In the genomic region with DNA sequence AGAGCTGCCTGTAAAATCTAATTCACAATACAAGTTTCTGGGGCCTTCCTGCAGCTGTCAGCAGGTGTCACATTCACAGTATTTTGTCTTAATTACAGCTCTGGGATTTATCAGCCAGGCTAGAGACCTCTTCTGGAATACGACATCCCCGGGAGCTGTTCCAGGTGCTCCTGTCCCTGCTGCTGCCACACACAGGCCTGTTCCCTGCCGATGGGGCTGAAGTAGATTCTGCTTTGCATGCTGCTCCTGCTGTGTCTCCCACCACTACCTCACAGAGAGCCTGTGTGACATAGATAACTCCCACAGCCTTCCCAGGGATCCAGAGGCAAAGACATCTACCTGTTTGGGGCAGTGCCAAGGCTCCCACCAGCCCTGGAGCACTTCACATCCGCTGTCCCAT, we compare ENCODE assay signal across 16 cellular contexts. TPM values are rescaled to one million over a fixed set of nuclear protein-coding genes. Genes with fewer than 3 reads are reported as not detected.
DNase-seq lines count a peak whose midpoint lies in the region; ATAC-seq and TF ChIP-seq lines count a peak whose summit lies in the region.
"Had no signal": no experiment of that assay in that cellular context is flagged by ENCODE, and none has a peak within 500 bp of the region (broad histone marks: within the 10 kb centered on the region; RNA-seq: fewer than 3 reads in every experiment).

No MANE protein-coding gene starts in this region.

- no peaks in the 10 kb centered on the region for H3F3A ChIP-seq in GM23338 (replicated peaks; ENCODE audit: low read depth)

- peak; percentile 58 for ATAC-seq in GM23338

- H4K20me1 ChIP-seq in GM23338 (replicated peaks; ENCODE audit: insufficient read depth) = no peaks in the 10 kb centered on the region
- no peaks in the 10 kb centered on the region for H4K20me1 ChIP-seq in hepatocyte (ENCODE audit: insufficient read depth, poor library complexity, severe bottlenecking)

- H3K4me2 ChIP-seq in GM23338 (no peak overlapping the region), hepatocyte (no peak overlapping the region)

- H3K27ac Mint-ChIP-seq in GM23338 (no peak overlapping the region), type B pancreatic cell (no peak overlapping the region)
- H3K27ac Mint-ChIP-seq: activated CD4-positive, alpha-beta memory T cell treated with anti-CD3 and anti-CD28 coated beads, Interleukin-2, amount 10 ng/mL, durations not matched to agents 7 days and 5 days; IgD-negative memory B cell; stimulated activated memory B cell treated with anti-CD40 and anti-IgM and Interleukin-4, amounts not matched to agents 10 μg/mL and 1 μg/mL and 100 μg/mL, for 72 hours had no signal

- H3K9me3 Mint-ChIP-seq in GM23338 = no peaks in the 10 kb centered on the region
- H3K9me3 Mint-ChIP-seq in type B pancreatic cell = no peaks in the 10 kb centered on the region
- H3K9me3 Mint-ChIP-seq: activated CD4-positive, alpha-beta memory T cell treated with anti-CD3 and anti-CD28 coated beads, Interleukin-2, amount 10 ng/mL, durations not matched to agents 7 days and 5 days; IgD-negative memory B cell; neural crest cell; stimulated activated memory B cell treated with anti-CD40 and anti-IgM and Interleukin-4, amounts not matched to agents 10 μg/mL and 1 μg/mL and 100 μg/mL, for 72 hours had no signal

- DNase-seq in GM23338 (ENCODE audit: low spot score) (no peak), NCI-H1105 (lab: John Stamatoyannopoulos, UW) (peak; percentile 35), NCI-H524 treated with DMSO at 0.1 percent for 48 hours (lab: John Stamatoyannopoulos, UW) (peak; percentile 45), left ventricle myocardium inferior (peak; percentile 48), NCI-H2029 (lab: John Stamatoyannopoulos, UW) (no peak), type B pancreatic cell (ENCODE audit: extremely low spot score, unreplicated experiment) (no peak), hepatocyte (ENCODE audit: low spot score) (no peak)
- DNase-seq: activated CD4-positive, alpha-beta memory T cell treated with anti-CD3 and anti-CD28 coated beads, Interleukin-2, amount 10 ng/mL, durations not matched to agents 7 days and 5 days; glutamatergic neuron; islet precursor cell; mesendoderm had no signal

- no peak overlapping the region for H3K27ac ChIP-seq in GM23338 (ENCODE audit: low read depth)
- H3K27ac ChIP-seq in left ventricle myocardium inferior (replicated peaks) = peak overlapping the region; percentile 13
- H3K27ac ChIP-seq in hepatocyte = no peak overlapping the region
- H3K27ac ChIP-seq: tibial nerve, VCaP had no signal

- H3K4me1 Mint-ChIP-seq in GM23338 (peaks cover 5% of the 10 kb centered on the region; the same call in 2 of the 3 replicates), type B pancreatic cell (ENCODE audit: unreplicated experiment) (peaks cover 16% of the 10 kb centered on the region)

- H3K79me2 ChIP-seq in GM23338 (replicated peaks; ENCODE audit: insufficient read depth) = no peaks in the 10 kb centered on the region
- no peaks in the 10 kb centered on the region for H3K79me2 ChIP-seq in hepatocyte

- intact Hi-C loops in left ventricle myocardium inferior (cut with micrococcal nuclease) = no loop called here

- H2AFZ ChIP-seq in GM23338 = no peak overlapping the region
- H2AFZ ChIP-seq in hepatocyte = no peak overlapping the region

- H3K36me3 Mint-ChIP-seq in GM23338 (ENCODE audit: low read depth) = no peaks in the 10 kb centered on the region
- H3K36me3 Mint-ChIP-seq in type B pancreatic cell = no peaks in the 10 kb centered on the region
- H3K36me3 Mint-ChIP-seq: IgD-negative memory B cell; stimulated activated memory B cell treated with anti-CD40 and anti-IgM and Interleukin-4, amounts not matched to agents 10 μg/mL and 1 μg/mL and 100 μg/mL, for 72 hours had no signal

- H3K36me3 ChIP-seq in GM23338 (ENCODE audit: insufficient read depth) (no peaks in the 10 kb centered on the region), left ventricle myocardium inferior (no peaks in the 10 kb centered on the region), hepatocyte (replicated peaks; ENCODE audit: insufficient read depth, low read depth) (no peaks in the 10 kb centered on the region)
- H3K36me3 ChIP-seq: tibial nerve had no signal

- WGBS in hepatocyte (ENCODE audit: low lambda C conversion rate, missing lambda C conversion rate) = 51% methylated on average over 4 of the region's 4 CpGs

- H3K9me3 ChIP-seq in left ventricle myocardium inferior (replicated peaks) (no peaks in the 10 kb centered on the region), hepatocyte (ENCODE audit: low read depth) (no peaks in the 10 kb centered on the region)
- H3K9me3 ChIP-seq: tibial nerve had no signal

- H3K9me2 ChIP-seq in GM23338 (ENCODE audit: insufficient read depth) (no peaks in the 10 kb centered on the region), hepatocyte (replicated peaks; ENCODE audit: insufficient read depth) (no peaks in the 10 kb centered on the region)

- no peaks in the 10 kb centered on the region for H3K27me3 Mint-ChIP-seq in GM23338 (ENCODE audit: insufficient read depth, low read depth, poor library complexity)
- H3K27me3 Mint-ChIP-seq in type B pancreatic cell = no peaks in the 10 kb centered on the region
- H3K27me3 Mint-ChIP-seq: activated CD4-positive, alpha-beta memory T cell treated with anti-CD3 and anti-CD28 coated beads, Interleukin-2, amount 10 ng/mL, durations not matched to agents 7 days and 5 days; IgD-negative memory B cell; stimulated activated memory B cell treated with anti-CD40 and anti-IgM and Interleukin-4, amounts not matched to agents 10 μg/mL and 1 μg/mL and 100 μg/mL, for 72 hours had no signal

- TF ChIP-seq CTCF in GM23338 (conservative IDR thresholded peaks at IDR 0.05; ENCODE audit: low read depth in 2 of 2) = no peak
- no peak for TF ChIP-seq CTCF in left ventricle myocardium inferior (IDR thresholded peaks at IDR 0.05; ENCODE audit: borderline replicate concordance)
- no peak for TF ChIP-seq CTCF in type B pancreatic cell (conservative IDR thresholded peaks at IDR 0.05)
- no peak for TF ChIP-seq CTCF in hepatocyte (IDR thresholded peaks at IDR 0.05; ENCODE audit: poor library complexity)

- H3K4me3 ChIP-seq in GM23338 (no peak overlapping the region), left ventricle myocardium inferior (no peak overlapping the region), hepatocyte (no peak overlapping the region)
- H3K4me3 ChIP-seq: tibial nerve had no signal

- H3K27me3 ChIP-seq in GM23338 (ENCODE audit: insufficient read depth) (no peaks in the 10 kb centered on the region), left ventricle myocardium inferior (ENCODE audit: low read depth) (no peaks in the 10 kb centered on the region), hepatocyte (no peaks in the 10 kb centered on the region)
- H3K27me3 ChIP-seq: tibial nerve had no signal

- H3K4me1 ChIP-seq in GM23338 (ENCODE audit: insufficient read depth) (0 out of 2 replicates have a peak, but pooled peaks cover 4% of the 10 kb centered on the region), left ventricle myocardium inferior (peaks cover 41% of the 10 kb centered on the region), hepatocyte (ENCODE audit: insufficient read depth) (no peaks in the 10 kb centered on the region)

- H3K4me3 Mint-ChIP-seq in GM23338 (no peak overlapping the region), type B pancreatic cell (no peak overlapping the region)
- H3K4me3 Mint-ChIP-seq: activated CD4-positive, alpha-beta memory T cell treated with anti-CD3 and anti-CD28 coated beads, Interleukin-2, amount 10 ng/mL, durations not matched to agents 7 days and 5 days; IgD-negative memory B cell; neural crest cell; stimulated activated memory B cell treated with anti-CD40 and anti-IgM and Interleukin-4, amounts not matched to agents 10 μg/mL and 1 μg/mL and 100 μg/mL, for 72 hours had no signal

TF ChIP-seq in GM23338, 12 proteins besides CTCF, POLR2A, EP300 and RAD21 (continues in another document):
- no peak for TF ChIP-seq EZH2phosphoT487 (IDR thresholded peaks at IDR 0.05; ENCODE audit: unreplicated experiment)

RNA-seq across cellular contexts. Expression of a gene that starts 20.4 kb away (rescaled TPM):
- total RNA-seq in GM23338 (2014; rRNA removed; shearing (Covaris generic)) = 0.66 and 2.0 TPM in 2 replicates
- 0.71 and 0.78 TPM in 2 replicates for polyA plus RNA-seq in GM23338 (2016; fragmentation: Nextera tagmentation; extraction: Ambion mirVana)
- total RNA-seq in left ventricle myocardium inferior = 14.9 TPM
- 2.4 and 4.1 TPM in 2 replicates for total RNA-seq in type B pancreatic cell (ENCODE audit: low replicate concordance)
- 0.27 and 5.5 TPM in 2 replicates for total RNA-seq in hepatocyte
- 0.73 and 1.0 TPM in 2 replicates for polyA plus RNA-seq in hepatocyte
- polyA plus RNA-seq: IgD-negative memory B cell had no signal

Comparison
In these comparisons a context has a peak if more than half of its experiments do, and no peak if none do; other contexts are left out.
1. DNase-seq: peak in NCI-H1105 (single experiment), NCI-H524 treated with DMSO at 0.1 percent for 48 hours (single experiment) and left ventricle myocardium inferior (single experiment); none in GM23338 (single experiment), NCI-H2029 (single experiment), type B pancreatic cell (single experiment) and hepatocyte (single experiment).